Comparison of ENCODE assay signal across 15 cellular contexts in the genomic region with DNA sequence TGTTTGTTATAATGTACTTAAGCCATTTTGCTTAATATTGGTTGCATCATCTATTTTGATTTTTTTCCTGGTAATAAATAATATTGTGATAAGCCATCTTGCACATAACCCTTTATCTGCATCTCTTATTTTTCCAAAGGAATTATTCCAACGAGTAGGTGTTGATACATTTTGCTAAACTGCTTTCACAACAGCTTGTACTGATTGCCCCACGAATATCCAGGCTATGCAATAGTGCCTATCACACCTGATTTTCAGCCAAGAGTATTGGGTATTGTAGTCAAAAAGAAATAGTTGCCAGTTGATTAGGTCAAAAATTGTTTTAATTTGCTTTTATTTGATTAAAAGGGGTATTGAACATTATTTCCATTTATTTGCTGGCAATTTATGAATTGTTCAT. TPM values are rescaled to one million over a fixed set of nuclear protein-coding genes. Genes with fewer than 3 reads are reported as not detected.
DNase-seq lines count a peak whose midpoint lies in the region; ATAC-seq and TF ChIP-seq lines count a peak whose summit lies in the region.
"Had no signal": no experiment of that assay in that cellular context is flagged by ENCODE, and none has a peak within 500 bp of the region (broad histone marks: within the 10 kb centered on the region; RNA-seq: fewer than 3 reads in every experiment).

No MANE protein-coding gene starts in this region.

- H4K20me1 ChIP-seq in hepatocyte (ENCODE audit: insufficient read depth, poor library complexity, severe bottlenecking), result no peaks in the 10 kb centered on the region

- peak overlapping the region; percentile 17 for H3K4me2 ChIP-seq in hepatocyte

- H3K36me3 ChIP-seq in right atrium auricular region (no peaks in the 10 kb centered on the region), HUES64 (ENCODE audit: insufficient read depth, low read length) (no peaks in the 10 kb centered on the region), hepatocyte (replicated peaks; ENCODE audit: insufficient read depth, low read depth) (no peaks in the 10 kb centered on the region), aorta (ENCODE audit: control insufficient read depth in 1 of 2, insufficient read depth in 2 of 2, low read length in 1 of 2) (no peaks in the 10 kb centered on the region)

- H3K9ac ChIP-seq in HUES64 (ENCODE audit: low read depth, low read length), result no peak overlapping the region

- intact Hi-C loops in left ventricle myocardium superior (cut with micrococcal nuclease), result no loop called here
- intact Hi-C loops in aorta (cut with DNase I), result no loop called here

- TF ChIP-seq CTCF in right atrium auricular region (IDR thresholded peaks at IDR 0.05) (no peak), hepatocyte (IDR thresholded peaks at IDR 0.05; ENCODE audit: poor library complexity) (no peak)

- no peaks in the 10 kb centered on the region for H3K79me2 ChIP-seq in hepatocyte

- no peak overlapping the region for H3K4me3 ChIP-seq in right atrium auricular region
- no peak overlapping the region for H3K4me3 ChIP-seq in HUES64 (ENCODE audit: low read length)
- no peak overlapping the region for H3K4me3 ChIP-seq in hepatocyte
- no peak overlapping the region for H3K4me3 ChIP-seq in aorta (ENCODE audit: low read length in 2 of 2)
- H3K4me3 ChIP-seq: GM12878 had no signal

- H3K27me3 ChIP-seq in right atrium auricular region, result no peaks in the 10 kb centered on the region
- H3K27me3 ChIP-seq in HUES64 (ENCODE audit: insufficient read depth, low read length), result no peaks in the 10 kb centered on the region
- peaks cover 3% of the 10 kb centered on the region for H3K27me3 ChIP-seq in hepatocyte
- H3K27me3 ChIP-seq in aorta (ENCODE audit: control insufficient read depth in 1 of 2, insufficient read depth in 2 of 2, low read length in 1 of 2), result no peaks in the 10 kb centered on the region

- no peak for DNase-seq in left ventricle myocardium superior
- no peak for DNase-seq in right atrium auricular region (ENCODE audit: low spot score)
- DNase-seq in hepatocyte (ENCODE audit: low spot score), result no peak
- DNase-seq in aorta, result no peak
- DNase-seq: 8988T; AML-193; C1 segment of cervical spinal cord; CD4-positive, alpha-beta T cell; DMS 273 treated with DMSO at 0.1 percent for 48 hours; HCEC 1CT had no signal

- no peaks in the 10 kb centered on the region for H3K9me2 ChIP-seq in hepatocyte (replicated peaks; ENCODE audit: insufficient read depth)

- no peak overlapping the region for H2AFZ ChIP-seq in hepatocyte

- H3K9me3 ChIP-seq in right atrium auricular region, result no peaks in the 10 kb centered on the region
- no peaks in the 10 kb centered on the region for H3K9me3 ChIP-seq in HUES64 (ENCODE audit: insufficient read depth, low read depth, low read length)
- no peaks in the 10 kb centered on the region for H3K9me3 ChIP-seq in hepatocyte (ENCODE audit: low read depth)
- no peaks in the 10 kb centered on the region for H3K9me3 ChIP-seq in aorta (ENCODE audit: control insufficient read depth, low read length)

- ATAC-seq in left ventricle myocardium superior (peak; percentile 18), aorta (ENCODE audit: low FRiP score) (peak; percentile 36), GM21825 (IDR thresholded peaks at IDR 0.05; ENCODE audit: unreplicated experiment) (no peak), HG02588 (IDR thresholded peaks at IDR 0.05; ENCODE audit: unreplicated experiment) (no peak)
- ATAC-seq in activated CD4-positive, CD25-positive, alpha-beta regulatory T cell treated with anti-CD3 and anti-CD28 coated beads, Interleukin-2, amount 50 U/mL, for 24 hours, result no peak

- no peak overlapping the region for H3K27ac ChIP-seq in right atrium auricular region
- H3K27ac ChIP-seq in HUES64 (ENCODE audit: low read depth, low read length), result 0 out of 2 replicates have a peak overlapping the region, but pooled peaks have one; percentile 10
- H3K27ac ChIP-seq in hepatocyte, result no peak overlapping the region
- H3K27ac ChIP-seq in aorta (ENCODE audit: low read depth in 1 of 2, low read length in 2 of 2), result no peak overlapping the region

- WGBS in HUES64, result 92% methylated on average over 2 of the region's 2 CpGs
- WGBS in hepatocyte (ENCODE audit: low lambda C conversion rate, missing lambda C conversion rate), result 68% methylated on average over 2 of the region's 2 CpGs
- WGBS in aorta, 2 donors, result 33 to 41% methylated on average over 2 of the region's 2 CpGs

- H3K4me1 ChIP-seq in right atrium auricular region (peaks cover 0 to 4% of the 10 kb centered on the region in 2 donors), HUES64 (ENCODE audit: insufficient read depth, low read length) (peaks cover 48% of the 10 kb centered on the region), hepatocyte (ENCODE audit: insufficient read depth) (no peaks in the 10 kb centered on the region), aorta (ENCODE audit: control insufficient read depth in 1 of 2, insufficient read depth in 2 of 2, low read length in 2 of 2) (peaks cover 0 to 3% of the 10 kb centered on the region in 2 donors)

RNA-seq across cellular contexts. Expression of a gene that starts 20.7 kb away (rescaled TPM):
- total RNA-seq in left ventricle myocardium superior (4.5 TPM), right atrium auricular region (10 to 100 TPM; 10.5 to 20.8 TPM), hepatocyte (12.2 and 27.9 TPM in 2 replicates), aorta (10 to 100 TPM; 27.1 to 57.1 TPM)
- polyA plus RNA-seq in HUES64 (2013, experiment 1 of 2), result 1.0 TPM
- polyA plus RNA-seq in HUES64 (2013, experiment 2 of 2), result 1.9 TPM
- polyA plus RNA-seq in hepatocyte (14.0 and 18.4 TPM in 2 replicates), aorta (1 to 10 TPM; 2.6 to 8.6 TPM)

Comparison
In these comparisons a context has a peak if more than half of its experiments do, and no peak if none do; other contexts are left out.
1. ATAC-seq: peak in left ventricle myocardium superior (single experiment) and aorta (single experiment); none in GM21825 (single experiment), activated CD4-positive, CD25-positive, alpha-beta regulatory T cell treated with anti-CD3 and anti-CD28 coated beads, Interleukin-2, amount 50 U/mL, for 24 hours (0 of 2) and HG02588 (single experiment).